Comparison of ENCODE assay signal across 8 cellular contexts in genomic region chr16:89923640-89924297, GRCh38. TPM values are rescaled to one million over a fixed set of nuclear protein-coding genes. Genes with fewer than 3 reads are reported as not detected.
DNase-seq lines count a peak whose midpoint lies in the region; ATAC-seq and TF ChIP-seq lines count a peak whose summit lies in the region.

No MANE protein-coding gene starts in this region.

- H3K9me3 ChIP-seq in Caco-2: no peaks in the 10 kb centered on the region
- no peaks in the 10 kb centered on the region for H3K9me3 ChIP-seq in neutrophil

- intact Hi-C loops in Caco-2 (cut with micrococcal nuclease; ENCODE audit: unreplicated experiment): loop anchor here (10.0 kb wide), 1 partner anchor 99 kb away; the partner anchor contains the start of gene SPIRE2

- CTCF ChIA-PET in Caco-2 (lab: Charles Lee): interaction anchor here (0.5 to 0.7 kb wide), 2 partner anchors 98 to 770 kb away, joined by 3 to 5 read pairs; no protein-coding TSS in a partner anchor

- H3K4me1 ChIP-seq in Caco-2 (peaks cover 34% of the 10 kb centered on the region), neutrophil (ENCODE audit: control insufficient read depth in 1 of 2, insufficient read depth in 1 of 2, low read depth in 1 of 2, low read length in 1 of 2) (peaks cover 14 to 30% of the 10 kb centered on the region in 2 experiments)

- no peaks in the 10 kb centered on the region for H3K9me3 Mint-ChIP-seq in Caco-2 (ENCODE audit: unreplicated experiment)

- H3K27ac Mint-ChIP-seq in Caco-2 (ENCODE audit: unreplicated experiment): no peak overlapping the region

- POLR2A ChIA-PET in Caco-2 (lab: Charles Lee): interaction anchor here (0.5 to 1.5 kb wide), 4 partner anchors 17 to 183 kb away, joined by 3 to 13 read pairs (median 4); no protein-coding TSS in a partner anchor

- H3K27ac ChIP-seq in coronary artery (peak overlapping the region in 1 of 2 donors; percentile 92), neutrophil (no peak overlapping the region)

- peaks cover 6% of the 10 kb centered on the region for H3K4me1 Mint-ChIP-seq in Caco-2 (ENCODE audit: low read depth, unreplicated experiment)

- no peaks in the 10 kb centered on the region for H3K27me3 Mint-ChIP-seq in Caco-2 (ENCODE audit: insufficient read depth, unreplicated experiment)

- ATAC-seq in GM21717 (IDR thresholded peaks at IDR 0.05; ENCODE audit: unreplicated experiment) (no peak), HG02623 (IDR thresholded peaks at IDR 0.05; ENCODE audit: unreplicated experiment) (no peak), HG02840 (IDR thresholded peaks at IDR 0.05; ENCODE audit: low FRiP score, unreplicated experiment) (no peak)

- H3K36me3 Mint-ChIP-seq in Caco-2 (ENCODE audit: insufficient read depth, unreplicated experiment): peaks cover 28% of the 10 kb centered on the region

- H3K4me3 Mint-ChIP-seq in Caco-2 (ENCODE audit: unreplicated experiment): peak overlapping the region; percentile 85

- DNase-seq in Caco-2 (no peak), NCI-H1105 (lab: John Stamatoyannopoulos, UW) (peak; percentile 41), coronary artery (ENCODE audit: low spot score) (no peak), Kasumi-1 (lab: John Stamatoyannopoulos, UW) (no peak)

- H3K27me3 ChIP-seq in Caco-2 (replicated peaks; ENCODE audit: control insufficient read depth, insufficient read depth, low read length) (0 out of 2 replicates have a peak, but pooled peaks cover 2% of the 10 kb centered on the region), neutrophil (peaks cover 100% of the 10 kb centered on the region)

- H3K4me3 ChIP-seq in Caco-2 (ENCODE audit: low read depth, low read length) (peak overlapping the region; percentile 72), coronary artery (peak overlapping the region; percentile 81), neutrophil (ENCODE audit: low read depth in 1 of 2, low read length in 1 of 2) (peak overlapping the region; percentile 57 to 61)

- H3K36me3 ChIP-seq in Caco-2 (ENCODE audit: control insufficient read depth, insufficient read depth, low read length) (no peaks in the 10 kb centered on the region), neutrophil (no peaks in the 10 kb centered on the region)

- BruUV-seq in Caco-2 (replicated peaks; lab: Mats Ljungman, UMichigan): TSS peak; percentile 30

- TF ChIP-seq CTCF in Caco-2 (IDR thresholded peaks at IDR 0.05; ENCODE audit: insufficient read depth in 1 of 2, low read depth in 1 of 2, low read length in 1 of 2, severe bottlenecking in 1 of 2, unreplicated experiment in 1 of 2) (no peak), coronary artery (IDR thresholded peaks at IDR 0.05) (no peak), neutrophil (IDR thresholded peaks at IDR 0.05) (no peak)

RNA-seq across cellular contexts. Expression of gene TUBB3, which starts 0.6 kb away (rescaled TPM):
- total RNA-seq in Caco-2 (2022): 31.3 and 37.5 TPM in 2 replicates

RNA-seq across cellular contexts. Expression of gene MC1R, which starts 5.1 kb away (rescaled TPM):
- total RNA-seq in Caco-2 (2022): 5.6 and 6.5 TPM in 2 replicates

RNA-seq across cellular contexts. Expression of gene DEF8, which starts 24.8 kb away (rescaled TPM):
- total RNA-seq in Caco-2 (2022): 132 and 145 TPM in 2 replicates

RNA-seq across cellular contexts. Expression of gene TCF25, which starts 50.4 kb away (rescaled TPM):
- total RNA-seq in Caco-2 (2022): 196 and 244 TPM in 2 replicates
